Comparison of ENCODE assay signal across 1 cellular context in genomic region chr16:33337611-33338542, GRCh38.
TF ChIP-seq lines count a peak whose summit lies in the region.

No MANE protein-coding gene starts in this region.

TF ChIP-seq in HepG2, 621 proteins besides CTCF, POLR2A, EP300 and RAD21:
- TF ChIP-seq ZNF225 (CRISPR knock-in tag; IDR thresholded peaks at IDR 0.05) (0 out of 2 replicates have a peak, but pooled peaks have one; percentile 17), ZNF704 (CRISPR knock-in tag; IDR thresholded peaks at IDR 0.05; ENCODE audit: borderline replicate concordance) (peak; percentile 51; the same call in 1 of the 2 replicates)
TF ChIP-seq in HepG2: peak in this region for 2; not testable (repeated sequence) for 619.
